ENCODE assay signal across 9 cellular contexts in the genomic region with DNA sequence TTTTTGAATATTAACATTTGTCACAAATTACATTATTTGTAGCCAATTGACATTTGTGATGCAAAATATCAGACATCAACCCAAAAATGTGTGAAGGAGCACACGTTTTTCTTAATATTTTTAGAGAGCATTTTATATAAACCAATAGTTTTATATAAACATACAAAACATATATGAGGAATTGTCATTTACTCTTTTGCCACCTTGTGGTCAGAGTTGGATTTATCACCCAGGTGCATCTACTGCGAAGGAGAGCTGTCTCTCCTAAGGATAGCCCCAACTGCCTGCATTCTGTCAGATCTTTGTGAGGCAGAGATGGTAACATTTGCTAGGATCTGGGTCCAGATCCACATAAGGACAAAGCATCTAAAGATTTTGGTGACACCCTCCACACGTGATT. TPM values are rescaled to one million over a fixed set of nuclear protein-coding genes. Genes with fewer than 3 reads are reported as not detected.
A peak's percentile ranks its signal among the peaks of the same experiment; 100 is the strongest.
DNase-seq lines count a peak whose midpoint lies in the region; ATAC-seq, FAIRE-seq and TF ChIP-seq lines count a peak whose summit lies in the region.
"Had no signal": no experiment of that assay in that cellular context is flagged by ENCODE, and none has a peak within 500 bp of the region (broad histone marks: within the 10 kb centered on the region; RNA-seq: fewer than 3 reads in every experiment).

No MANE protein-coding gene starts in this region.

- no peaks in the 10 kb centered on the region for H4K20me1 ChIP-seq in neural cell (ENCODE audit: insufficient read depth)

- no peak for TF ChIP-seq POLR2A in GM12892 (IDR thresholded peaks at IDR 0.05; ENCODE audit: low read depth, low read length)

- peak; percentile 51 for TF ChIP-seq CTCF in CD4-positive, alpha-beta T cell (IDR thresholded peaks at IDR 0.05)
- TF ChIP-seq CTCF in choroid plexus epithelial cell (conservative IDR thresholded peaks at IDR 0.05; ENCODE audit: low read depth, low read length), result peak; percentile 50
- peak; percentile 73 for TF ChIP-seq CTCF in neural cell (IDR thresholded peaks at IDR 0.05; ENCODE audit: poor library complexity, severe bottlenecking)

- H3K27ac Mint-ChIP-seq in CD4-positive, alpha-beta T cell, result peak overlapping the region; percentile 85
- H3K27ac Mint-ChIP-seq: T-helper 1 cell treated with Interleukin-12 subunit alpha and Interleukin-12 subunit beta and Interleukin-4 antibody, amounts not matched to agents 30 μg/mL and 1 μg/mL, for 36 hours had no signal

- peaks cover 6% of the 10 kb centered on the region for H3K79me2 ChIP-seq in neural cell (replicated peaks; ENCODE audit: insufficient read depth, low read length)

- TF ChIP-seq EP300 in neural cell (conservative IDR thresholded peaks at IDR 0.05; ENCODE audit: poor library complexity, severe bottlenecking), result no peak

- peak overlapping the region; percentile 81 for H3K4me3 Mint-ChIP-seq in CD4-positive, alpha-beta T cell
- H3K4me3 Mint-ChIP-seq: T-helper 1 cell treated with Interleukin-12 subunit alpha and Interleukin-12 subunit beta and Interleukin-4 antibody, amounts not matched to agents 30 μg/mL and 1 μg/mL, for 36 hours had no signal

- no peaks in the 10 kb centered on the region for H3K27me3 ChIP-seq in CD4-positive, alpha-beta T cell (ENCODE audit: control insufficient read depth, insufficient read depth, low read length)
- no peaks in the 10 kb centered on the region for H3K27me3 ChIP-seq in neural cell (ENCODE audit: insufficient read depth, low read depth, low read length)

- H3K9me2 ChIP-seq in neural cell (ENCODE audit: insufficient read depth, low read length), result no peaks in the 10 kb centered on the region

- no peak overlapping the region for H3K27ac ChIP-seq in CD4-positive, alpha-beta T cell (ENCODE audit: low read depth, low read length)
- H3K27ac ChIP-seq in neural cell (ENCODE audit: low read length), result no peak overlapping the region

- H3K9ac ChIP-seq in neural cell (ENCODE audit: low read length), result no peak overlapping the region

- POLR2A ChIA-PET in CD4-positive, alpha-beta T cell (lab: Charles Lee), result interaction anchor here (0.9 kb wide), 1 partner anchor 328 kb away, joined by 3 read pairs; the partner anchor contains the start of gene CCNB3

- CTCF ChIA-PET in CD4-positive, alpha-beta T cell (lab: Charles Lee), result interaction anchor here (0.7 to 2.0 kb wide), 3 partner anchors 36 to 46 kb away, joined by 3 to 5 read pairs (median 4); partner anchors contain the start of gene CLCN5

- H3F3A ChIP-seq in neural cell (ENCODE audit: insufficient read depth, low read length, poor library complexity, severe bottlenecking), result no peaks in the 10 kb centered on the region

- H3K36me3 ChIP-seq in neural cell (ENCODE audit: insufficient read depth, low read length), result no peaks in the 10 kb centered on the region

- H3K4me3 ChIP-seq in choroid plexus epithelial cell (ENCODE audit: low read depth, low read length) (no peak overlapping the region), neural cell (ENCODE audit: low read length) (no peak overlapping the region)

- no peaks in the 10 kb centered on the region for H3K27me3 Mint-ChIP-seq in CD4-positive, alpha-beta T cell

- peak; percentile 74 for TF ChIP-seq RAD21 in neural cell (conservative IDR thresholded peaks at IDR 0.05)

- H3K9me3 ChIP-seq in CD4-positive, alpha-beta T cell (ENCODE audit: control insufficient read depth, low read length), result no peaks in the 10 kb centered on the region
- no peaks in the 10 kb centered on the region for H3K9me3 ChIP-seq in neural cell (ENCODE audit: low read length)

- ATAC-seq in CD4-positive, alpha-beta T cell (ENCODE audit: poor library complexity), result no peak
- no peak for ATAC-seq in GM19395 (IDR thresholded peaks at IDR 0.05; ENCODE audit: unreplicated experiment)

- intact Hi-C loops in CD4-positive, alpha-beta T cell (cut with DNase I, micrococcal nuclease), result loop anchor here (2.0 to 5.0 kb wide), 3 partner anchors 46 to 1199 kb away; partner anchors contain the start of gene CLCN5 (in 1 of the 2)

- peak; percentile 85 for FAIRE-seq in GM12892 (lab: Jason Lieb, UNC)

- H2AFZ ChIP-seq in neural cell (ENCODE audit: low read depth, low read length), result no peak overlapping the region

- H3K36me3 Mint-ChIP-seq in CD4-positive, alpha-beta T cell (ENCODE audit: low read depth), result no peaks in the 10 kb centered on the region

- no peak overlapping the region for H3K4me2 ChIP-seq in neural cell (ENCODE audit: low read length)

- DNase-seq in CD4-positive, alpha-beta T cell, result peak in 1 of 10 experiments; percentile 6
- DNase-seq in GM12892 (ENCODE audit: insufficient read length), result peak; percentile 15
- peak; percentile 28 for DNase-seq in NCI-H460 (ENCODE audit: extremely low read depth, low read depth)
- peak; percentile 47 for DNase-seq in choroid plexus epithelial cell (ENCODE audit: low read depth)
- no peak for DNase-seq in NCI-H446 (lab: John Stamatoyannopoulos, UW)
- DNase-seq in HK-2 (ENCODE audit: unreplicated experiment), result no peak

- H3K4me1 Mint-ChIP-seq in CD4-positive, alpha-beta T cell (ENCODE audit: low read depth), result peaks cover 26% of the 10 kb centered on the region

- no peaks in the 10 kb centered on the region for H3K9me3 Mint-ChIP-seq in CD4-positive, alpha-beta T cell
- H3K9me3 Mint-ChIP-seq: T-helper 1 cell treated with Interleukin-12 subunit alpha and Interleukin-12 subunit beta and Interleukin-4 antibody, amounts not matched to agents 30 μg/mL and 1 μg/mL, for 36 hours had no signal

TF ChIP-seq in neural cell, 6 proteins besides CTCF, POLR2A, EP300 and RAD21:
- TF ChIP-seq POLR2AphosphoS5 (IDR thresholded peaks at IDR 0.05), result no peak
- TF ChIP-seq EZH2 (IDR thresholded peaks at IDR 0.05; ENCODE audit: borderline replicate concordance, insufficient read depth, low read length, poor library complexity, severe bottlenecking), result no peak
- TF ChIP-seq TAF1 (IDR thresholded peaks at IDR 0.05; ENCODE audit: low read depth), result no peak
- TF ChIP-seq, protein P1, sequence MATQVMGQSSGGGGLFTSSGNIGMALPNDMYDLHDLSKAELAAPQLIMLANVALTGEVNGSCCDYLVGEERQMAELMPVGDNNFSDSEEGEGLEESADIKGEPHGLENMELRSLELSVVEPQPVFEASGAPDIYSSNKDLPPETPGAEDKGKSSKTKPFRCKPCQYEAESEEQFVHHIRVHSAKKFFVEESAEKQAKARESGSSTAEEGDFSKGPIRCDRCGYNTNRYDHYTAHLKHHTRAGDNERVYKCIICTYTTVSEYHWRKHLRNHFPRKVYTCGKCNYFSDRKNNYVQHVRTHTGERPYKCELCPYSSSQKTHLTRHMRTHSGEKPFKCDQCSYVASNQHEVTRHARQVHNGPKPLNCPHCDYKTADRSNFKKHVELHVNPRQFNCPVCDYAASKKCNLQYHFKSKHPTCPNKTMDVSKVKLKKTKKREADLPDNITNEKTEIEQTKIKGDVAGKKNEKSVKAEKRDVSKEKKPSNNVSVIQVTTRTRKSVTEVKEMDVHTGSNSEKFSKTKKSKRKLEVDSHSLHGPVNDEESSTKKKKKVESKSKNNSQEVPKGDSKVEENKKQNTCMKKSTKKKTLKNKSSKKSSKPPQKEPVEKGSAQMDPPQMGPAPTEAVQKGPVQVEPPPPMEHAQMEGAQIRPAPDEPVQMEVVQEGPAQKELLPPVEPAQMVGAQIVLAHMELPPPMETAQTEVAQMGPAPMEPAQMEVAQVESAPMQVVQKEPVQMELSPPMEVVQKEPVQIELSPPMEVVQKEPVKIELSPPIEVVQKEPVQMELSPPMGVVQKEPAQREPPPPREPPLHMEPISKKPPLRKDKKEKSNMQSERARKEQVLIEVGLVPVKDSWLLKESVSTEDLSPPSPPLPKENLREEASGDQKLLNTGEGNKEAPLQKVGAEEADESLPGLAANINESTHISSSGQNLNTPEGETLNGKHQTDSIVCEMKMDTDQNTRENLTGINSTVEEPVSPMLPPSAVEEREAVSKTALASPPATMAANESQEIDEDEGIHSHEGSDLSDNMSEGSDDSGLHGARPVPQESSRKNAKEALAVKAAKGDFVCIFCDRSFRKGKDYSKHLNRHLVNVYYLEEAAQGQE (IDR thresholded peaks at IDR 0.05; ENCODE audit: borderline replicate concordance), result no peak
- TF ChIP-seq MXI1 (conservative IDR thresholded peaks at IDR 0.05; ENCODE audit: poor library complexity, severe bottlenecking), result no peak
- TF ChIP-seq SMC3 (conservative IDR thresholded peaks at IDR 0.05; ENCODE audit: poor library complexity), result peak; percentile 78

RNA-seq across cellular contexts. Expression of gene USP27X, which starts 2.5 kb away (rescaled TPM):
- total RNA-seq in CD4-positive, alpha-beta T cell, result 1 to 10 TPM; 2.7 to 3.2 TPM
- polyA plus RNA-seq in GM12892 (2012; ENCODE audit: missing spikeins), result 0.83 TPM
- 1.3 and 2.1 TPM in 2 replicates for total RNA-seq in NCI-H460 (2014; rRNA removed; shearing (Covaris generic))
- 0.44 and 0.85 TPM in 2 replicates for polyA plus RNA-seq in NCI-H460 (2014; cell fraction: nucleus; rRNA removed)
- polyA plus RNA-seq in neural cell, result 8.0 and 10.3 TPM in 2 replicates
- 30.9 and 32.6 TPM in 2 replicates for polyA minus RNA-seq in neural cell

RNA-seq across cellular contexts. Expression of gene CLCN5, which starts 45.6 kb away (rescaled TPM):
- total RNA-seq in CD4-positive, alpha-beta T cell, result 1 to 10 TPM in 1 of 2 experiments, under 1 TPM in 1; 0.61 to 1.6 TPM
- 0.87 TPM for polyA plus RNA-seq in GM12892 (2012; ENCODE audit: missing spikeins)
- 6.8 and 9.4 TPM in 2 replicates for total RNA-seq in NCI-H460 (2014; rRNA removed; shearing (Covaris generic))
- 7.0 and 8.4 TPM in 2 replicates for polyA plus RNA-seq in NCI-H460 (2014; cell fraction: nucleus; rRNA removed)
- polyA plus RNA-seq in neural cell, result 10.7 and 13.1 TPM in 2 replicates
- polyA minus RNA-seq in neural cell, result 23.9 and 38.0 TPM in 2 replicates

RNA-seq across cellular contexts. Expression of gene PAGE4, which starts 47.6 kb away (rescaled TPM):
- not detected for total RNA-seq in CD4-positive, alpha-beta T cell
- polyA plus RNA-seq in GM12892 (2012; ENCODE audit: missing spikeins), result not detected
- not detected in 2 replicates for total RNA-seq in NCI-H460 (2014; rRNA removed; shearing (Covaris generic))
- not detected in 2 replicates for polyA plus RNA-seq in NCI-H460 (2014; cell fraction: nucleus; rRNA removed)
- polyA plus RNA-seq in neural cell, result not detected in 2 replicates
- polyA minus RNA-seq in neural cell, result not detected in 2 replicates

Comparison
In these comparisons a context has a peak if more than half of its experiments do, and no peak if none do; other contexts are left out.
1. DNase-seq: peak in GM12892 (single experiment), NCI-H460 (single experiment) and choroid plexus epithelial cell (single experiment); none in NCI-H446 (0 of 2) and HK-2 (single experiment).
2. Peak in every context shown above with its lines, with median percentiles within 50 percentile points of each other: CTCF ChIP-seq.